14 cellular contexts compared by ENCODE assay signal in genomic region chr1:206741142-206741701, GRCh38. TPM values are rescaled to one million over a fixed set of nuclear protein-coding genes. Genes with fewer than 3 reads are reported as not detected.
"Had no signal": no experiment of that assay in that cellular context is flagged by ENCODE, and none has a peak within 500 bp of the region (broad histone marks: within the 10 kb centered on the region; RNA-seq: fewer than 3 reads in every experiment).

No MANE protein-coding gene starts in this region.

- DNase-seq: activated CD4-positive, alpha-beta T cell treated with anti-CD3 and anti-CD28 coated beads for 1 hour; activated CD4-positive, alpha-beta T cell treated with anti-CD3 and anti-CD28 coated beads, Interleukin-2, amount 50 U/mL, for 48 hours; activated naive CD4-positive, alpha-beta T cell treated with Interleukin-2 at 50 U/mL for 16 hours; esophagus squamous epithelium; foreskin fibroblast; glutamatergic neuron; ovary; stimulated activated CD4-positive, alpha-beta T cell treated with anti-CD3 and anti-CD28 coated beads, Interleukin-4, amount 100 ng/mL, for 1 hour; stimulated activated CD8-positive, alpha-beta memory T cell treated with anti-CD3 and anti-CD28 coated beads, Interleukin-4, amount 100 ng/mL, for 48 hours; tibial artery; uterus had no signal

- H3K9me3 ChIP-seq: esophagus squamous epithelium, ovary, tibial artery, uterus had no signal

- H3K4me1 ChIP-seq: uterus had no signal

- H3K4me3 ChIP-seq: esophagus squamous epithelium, ovary, tibial artery, uterus had no signal

- H3K27ac ChIP-seq: esophagus squamous epithelium, ovary, tibial artery, uterus had no signal

- H3K27me3 ChIP-seq: esophagus squamous epithelium, ovary, tibial artery, uterus had no signal

- H3K36me3 ChIP-seq: esophagus squamous epithelium, ovary, uterus had no signal

RNA-seq across cellular contexts. Expression of gene IL19, which starts 29.4 kb away (rescaled TPM):
- total RNA-seq: lower leg skin, mesenteric fat pad, ovary had no signal

RNA-seq across cellular contexts. Expression of gene IL10, which starts 31.1 kb away (rescaled TPM):
- total RNA-seq: astrocyte had no signal
